15 cellular contexts compared by ENCODE assay signal in genomic region chrX:31356501-31357263, GRCh38.
DNase-seq lines count a peak whose midpoint lies in the region; ATAC-seq, FAIRE-seq and TF ChIP-seq lines count a peak whose summit lies in the region.
"Had no signal": no experiment of that assay in that cellular context is flagged by ENCODE, and none has a peak within 500 bp of the region (broad histone marks: within the 10 kb centered on the region; RNA-seq: fewer than 3 reads in every experiment).

No MANE protein-coding gene starts in this region.

- no peak overlapping the region for H3K9ac ChIP-seq in kidney (ENCODE audit: low read length in 2 of 2)

- no peaks in the 10 kb centered on the region for H3K27me3 Mint-ChIP-seq in osteocyte (ENCODE audit: unreplicated experiment)

- H3K27ac Mint-ChIP-seq in osteocyte (ENCODE audit: unreplicated experiment), result peak overlapping the region; percentile 52

- H3K9me3 Mint-ChIP-seq in osteocyte (ENCODE audit: unreplicated experiment), result peaks cover 3% of the 10 kb centered on the region

- TF ChIP-seq CTCF in kidney (IDR thresholded peaks at IDR 0.05; ENCODE audit: borderline replicate concordance, extremely low read depth, insufficient read depth), result no peak
- TF ChIP-seq CTCF in osteocyte (IDR thresholded peaks at IDR 0.05), result no peak

- peak; percentile 10 for DNase-seq in NCI-H345 (lab: John Stamatoyannopoulos, UW)
- no peak for DNase-seq in NCI-H345 treated with DMSO at 0.1 percent for 48 hours (lab: John Stamatoyannopoulos, UW; ENCODE audit: unreplicated experiment)
- DNase-seq in HEK293T (ENCODE audit: extremely low spot score), result no peak
- DNase-seq in kidney, result no peak
- DNase-seq in osteocyte (ENCODE audit: extremely low spot score, unreplicated experiment), result no peak
- no peak for DNase-seq in AML-193 (lab: John Stamatoyannopoulos, UW)
- DNase-seq in activated T-cell treated with anti-CD3 and anti-CD28 coated beads, Interleukin-2, amount 50 U/mL, for 1 hour, result no peak
- DNase-seq: 8988T, Caco-2, MV-4-11, NCI-H1694, NCI-H510A, OCI-M1 had no signal

- no peak overlapping the region for H3K27ac ChIP-seq in kidney (ENCODE audit: low read depth in 2 of 2, low read length in 2 of 2)

- intact Hi-C loops in kidney (cut with DNase I), result no loop called here

- H3K4me1 Mint-ChIP-seq in osteocyte (ENCODE audit: unreplicated experiment), result peaks cover 57% of the 10 kb centered on the region

- peak; percentile 85 for FAIRE-seq in kidney (lab: Jason Lieb, UNC)
- FAIRE-seq: H54 had no signal

- no peaks in the 10 kb centered on the region for H3K4me1 ChIP-seq in kidney (ENCODE audit: control insufficient read depth in 1 of 2, insufficient read depth in 1 of 2, low read depth in 1 of 2, low read length in 2 of 2)
- H3K4me1 ChIP-seq: Caco-2 had no signal

- no peak for ATAC-seq in GM18868 (IDR thresholded peaks at IDR 0.05; ENCODE audit: unreplicated experiment)

- CTCF ChIA-PET in HEK293T (lab: Yijun Ruan, JAX), result interaction anchor here (0.6 kb wide), 1 partner anchor 518 kb away, joined by 3 read pairs; no protein-coding TSS in a partner anchor

- H3K9me3 ChIP-seq in kidney (ENCODE audit: control insufficient read depth in 1 of 2, low read length in 2 of 2), result no peaks in the 10 kb centered on the region
- H3K9me3 ChIP-seq: Caco-2 had no signal

- no peak overlapping the region for H3K4me3 ChIP-seq in kidney (ENCODE audit: low read length in 2 of 2)

- no peaks in the 10 kb centered on the region for H3K36me3 Mint-ChIP-seq in osteocyte (ENCODE audit: unreplicated experiment)

- H3K36me3 ChIP-seq in kidney (ENCODE audit: control insufficient read depth in 1 of 2, insufficient read depth in 2 of 2, low read length in 2 of 2), result no peaks in the 10 kb centered on the region

- POLR2A ChIA-PET in HEK293T (lab: Yijun Ruan, JAX), result interaction anchor here (0.6 kb wide), 1 partner anchor 30 kb away, joined by 4 read pairs; no protein-coding TSS in a partner anchor

- H3K4me3 Mint-ChIP-seq in osteocyte (ENCODE audit: unreplicated experiment), result no peak overlapping the region

TF ChIP-seq in HEK293T, 16 proteins besides CTCF, POLR2A, EP300 and RAD21:
- 0 out of 2 replicates have a peak, but pooled peaks have one; percentile 54 for TF ChIP-seq ZNF384 (IDR thresholded peaks at IDR 0.05)
- TF ChIP-seq NFRKB (IDR thresholded peaks at IDR 0.05), result no peak
